8 cellular contexts compared by ENCODE assay signal in the genomic region with DNA sequence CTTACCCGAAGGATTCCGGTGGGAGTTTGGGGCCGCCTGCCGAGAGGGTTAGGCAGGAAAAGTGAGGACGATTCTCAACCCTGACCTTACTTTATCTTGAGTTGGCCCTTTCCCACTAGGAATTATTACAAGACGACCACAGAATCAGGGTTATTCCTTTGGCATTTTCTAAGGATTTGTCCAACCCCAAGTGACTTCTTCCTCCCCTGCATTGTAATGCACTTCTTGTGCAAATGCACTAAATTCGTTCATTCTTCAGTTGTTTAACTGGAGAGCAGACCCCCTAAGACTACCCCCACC. TPM values are rescaled to one million over a fixed set of nuclear protein-coding genes. Genes with fewer than 3 reads are reported as not detected.
DNase-seq lines count a peak whose midpoint lies in the region; ATAC-seq, FAIRE-seq and TF ChIP-seq lines count a peak whose summit lies in the region.

No MANE protein-coding gene starts in this region.

- H2BK12ac ChIP-seq in H1 (ENCODE audit: low read depth, low read length), result no peak overlapping the region

- H3K18ac ChIP-seq in H1 (ENCODE audit: extremely low read depth, low read length), result 0 out of 2 replicates have a peak overlapping the region, but pooled peaks have one; percentile 51

- no peak overlapping the region for H4K91ac ChIP-seq in H1 (replicated peaks; ENCODE audit: insufficient read length, low read length)

- H3K27ac ChIP-seq in CD4-positive, alpha-beta T cell (ENCODE audit: low read depth, low read length), result peak overlapping the region; percentile 86
- H3K27ac ChIP-seq in OCI-LY1 (ENCODE audit: low read depth, low read length, poor library complexity, severe bottlenecking), result peak overlapping the region; percentile 45
- H3K27ac ChIP-seq in H1 (ENCODE audit: low read depth, low read length), result peak overlapping the region; percentile 92

- no peak overlapping the region for H3K23ac ChIP-seq in H1 (ENCODE audit: insufficient read length)

- no peak for TF ChIP-seq RAD21 in H1 (IDR thresholded peaks at IDR 0.05 in 1 of 2, conservative IDR thresholded peaks at IDR 0.05 in 1 of 2; ENCODE audit: low read depth in 2 of 2, low read length in 2 of 2)

- WGBS in H1 (ENCODE audit: extremely low coverage in 1 of 2, insufficient coverage in 1 of 2, insufficient read length in 1 of 2, insufficient replicate concordance in 2 of 2, low coverage in 1 of 2, low lambda C conversion rate in 2 of 2, missing lambda C conversion rate in 1 of 2), 2 experiments, result 1% methylated on average over 7 of the region's 7 CpGs; no CpG with 5 or more reads in 1 of the 2 experiments

- no peaks in the 10 kb centered on the region for H3K9me3 Mint-ChIP-seq in CD4-positive, alpha-beta T cell
- H3K9me3 Mint-ChIP-seq in neural crest cell, result no peaks in the 10 kb centered on the region

- H4K8ac ChIP-seq in H1 (ENCODE audit: extremely low read depth, insufficient read depth, low read length), result peak overlapping the region; percentile 95; the same call in 1 of the 2 replicates

- H3K4ac ChIP-seq in H1 (replicated peaks; ENCODE audit: insufficient read length, low read depth, low read length), result no peak overlapping the region

- CTCF ChIA-PET in CD4-positive, alpha-beta T cell (lab: Charles Lee), result no interaction called here
- CTCF ChIA-PET in H1 (lab: Charles Lee; ENCODE audit: partially characterized antibody), result interaction anchor here (0.8 to 1.2 kb wide), 2 partner anchors 36 to 88 kb away, joined by 3 read pairs; partner anchors contain the start of gene PIM1

- H3K4me2 ChIP-seq in OCI-LY1 (ENCODE audit: low read length), result peak overlapping the region; percentile 81
- H3K4me2 ChIP-seq in H1 (ENCODE audit: insufficient read depth in 1 of 2, low read depth in 2 of 2, low read length in 2 of 2), result peak overlapping the region; percentile 67 to 89

- H4K20me1 ChIP-seq in OCI-LY1 (ENCODE audit: insufficient read depth, low read length) (no peaks in the 10 kb centered on the region), H1 (replicated peaks in 1 of 2; ENCODE audit: control insufficient read depth in 1 of 2, insufficient read depth in 2 of 2, low read length in 2 of 2) (no peaks in the 10 kb centered on the region)

- H3K9me3 ChIP-seq in CD4-positive, alpha-beta T cell (ENCODE audit: control insufficient read depth, low read length), result no peaks in the 10 kb centered on the region
- no peaks in the 10 kb centered on the region for H3K9me3 ChIP-seq in OCI-LY1 (ENCODE audit: low read length)
- H3K9me3 ChIP-seq in H1 (ENCODE audit: insufficient read depth in 2 of 2, low read depth in 1 of 2, low read length in 1 of 2), result no peaks in the 10 kb centered on the region

- H3K79me2 ChIP-seq in OCI-LY1 (ENCODE audit: insufficient read depth, low read length), result peaks cover 27% of the 10 kb centered on the region
- H3K79me2 ChIP-seq in H1 (ENCODE audit: control insufficient read depth in 1 of 2, insufficient read depth in 2 of 2, low read length in 2 of 2), result peaks cover 0 to 50% of the 10 kb centered on the region in 2 experiments; a peak in 2 of 4 replicates

- H2BK20ac ChIP-seq in H1 (ENCODE audit: low read length), result no peak overlapping the region

- no peak overlapping the region for H2BK120ac ChIP-seq in H1 (replicated peaks; ENCODE audit: low read depth, low read length)

- H3K27me3 Mint-ChIP-seq in CD4-positive, alpha-beta T cell, result no peaks in the 10 kb centered on the region
- peaks cover 24% of the 10 kb centered on the region for H3K27me3 Mint-ChIP-seq in neural crest cell (ENCODE audit: low read depth)

- H3K79me1 ChIP-seq in H1 (ENCODE audit: low read depth, low read length), result 0 out of 2 replicates have a peak, but pooled peaks cover 2% of the 10 kb centered on the region

- H3K4me3 Mint-ChIP-seq in CD4-positive, alpha-beta T cell, result peak overlapping the region; percentile 84
- H3K4me3 Mint-ChIP-seq in neural crest cell, result peak overlapping the region; percentile 95

- no peak for TF ChIP-seq CTCF in CD4-positive, alpha-beta T cell (IDR thresholded peaks at IDR 0.05)
- no peak for TF ChIP-seq CTCF in OCI-LY1 (IDR thresholded peaks at IDR 0.05; ENCODE audit: low read length)
- TF ChIP-seq CTCF in H1 (IDR thresholded peaks at IDR 0.05; ENCODE audit: control extremely low read depth in 1 of 3, insufficient read depth in 1 of 3, low read depth in 1 of 3, low read length in 3 of 3), result no peak
- TF ChIP-seq CTCF in neural crest cell (conservative IDR thresholded peaks at IDR 0.05), result no peak

- no peaks in the 10 kb centered on the region for H3K36me3 ChIP-seq in OCI-LY1 (ENCODE audit: insufficient read depth, low read length)
- no peaks in the 10 kb centered on the region for H3K36me3 ChIP-seq in H1 (ENCODE audit: control insufficient read depth in 2 of 4, insufficient read depth in 4 of 4, low read length in 3 of 4)

- H3K23me2 ChIP-seq in H1 (ENCODE audit: low read depth, low read length), result peaks cover 7% of the 10 kb centered on the region

- H3K9me2 ChIP-seq in OCI-LY1 (ENCODE audit: low read depth, low read length), result no peaks in the 10 kb centered on the region

- peaks cover 10% of the 10 kb centered on the region for H3K36me3 Mint-ChIP-seq in CD4-positive, alpha-beta T cell (ENCODE audit: low read depth)
- H3K36me3 Mint-ChIP-seq in neural crest cell (ENCODE audit: low read depth), result no peaks in the 10 kb centered on the region

- no peak overlapping the region for H2BK15ac ChIP-seq in H1 (ENCODE audit: low read length)

- peaks cover 51% of the 10 kb centered on the region for H3K4me1 Mint-ChIP-seq in CD4-positive, alpha-beta T cell (ENCODE audit: low read depth)
- peaks cover 20% of the 10 kb centered on the region for H3K4me1 Mint-ChIP-seq in neural crest cell

- H2BK5ac ChIP-seq in H1 (ENCODE audit: low read depth, low read length), result peak overlapping the region; percentile 93; the same call in 1 of the 2 replicates

- H4K5ac ChIP-seq in H1 (ENCODE audit: insufficient read length, low read depth, low read length), result no peak overlapping the region

- POLR2A ChIA-PET in CD4-positive, alpha-beta T cell (lab: Charles Lee), result interaction anchor here (0.5 to 1.5 kb wide), 7 partner anchors 12 to 1052 kb away, joined by 3 to 14 read pairs (median 5); partner anchors contain the start of genes CMTR1, MTCH1 and RNF8
- POLR2A ChIA-PET in H1 (lab: Charles Lee; ENCODE audit: partially characterized antibody), result interaction anchor here (0.7 to 1.7 kb wide), 6 partner anchors 8 to 300 kb away, joined by 3 to 5 read pairs (median 3); no protein-coding TSS in a partner anchor

- no peaks in the 10 kb centered on the region for H3F3A ChIP-seq in OCI-LY1 (ENCODE audit: insufficient read depth, low read length)

- ATAC-seq in CD4-positive, alpha-beta T cell (ENCODE audit: poor library complexity), result no peak

- no peak overlapping the region for H2AK5ac ChIP-seq in H1 (ENCODE audit: low read depth, low read length)

- no peak for DNase-seq in CD4-positive, alpha-beta T cell
- DNase-seq in H1 (ENCODE audit: low read depth in 1 of 2, low spot score in 2 of 2) (no peak), neural crest cell (ENCODE audit: low read depth, low spot score) (no peak), NCI-H2171 (lab: John Stamatoyannopoulos, UW) (no peak), NCI-H2029 (lab: John Stamatoyannopoulos, UW) (no peak), ureter (ENCODE audit: low spot score) (no peak)
- DNase-seq in activated CD4-positive, CD25-positive, alpha-beta regulatory T cell treated with anti-CD3 and anti-CD28 coated beads, Interleukin-2, amount 50 U/mL, for 72 hours, result no peak

- H3K4me1 ChIP-seq in OCI-LY1 (ENCODE audit: insufficient read depth, low read length, severe bottlenecking), result peaks cover 28% of the 10 kb centered on the region
- H3K4me1 ChIP-seq in H1 (replicated peaks in 1 of 4; ENCODE audit: control insufficient read depth in 3 of 4, insufficient read depth in 4 of 4, low read length in 3 of 4), result peaks cover 0 to 4% (median 3%) of the 10 kb centered on the region in 4 experiments; a peak in 3 of 7 replicates

- no peak overlapping the region for H3K14ac ChIP-seq in H1 (ENCODE audit: insufficient read length)

- H2AFZ ChIP-seq in OCI-LY1 (ENCODE audit: low read length) (no peak overlapping the region), H1 (ENCODE audit: low read length) (peak overlapping the region; percentile 66)

- no peak for TF ChIP-seq EP300 in H1 (IDR thresholded peaks at IDR 0.05; ENCODE audit: borderline replicate concordance in 1 of 2, low read depth in 2 of 2, low read length in 2 of 2)

- intact Hi-C loops in CD4-positive, alpha-beta T cell (cut with DNase I, micrococcal nuclease), result loop anchor here in 1 of 2 experiments (5.0 kb wide), 2 partner anchors 36 to 371 kb away; partner anchors contain the start of gene C6orf89

- peak in 1 of 2 experiments; percentile 14; a peak in 1 of 3 replicates for TF ChIP-seq POLR2A in H1 (IDR thresholded peaks at IDR 0.05; ENCODE audit: control extremely low read depth in 1 of 2, low read depth in 2 of 2, low read length in 2 of 2)

- peak overlapping the region; percentile 73 for H3K27ac Mint-ChIP-seq in CD4-positive, alpha-beta T cell
- H3K27ac Mint-ChIP-seq in neural crest cell (ENCODE audit: unreplicated experiment), result peak overlapping the region; percentile 7

- no peaks in the 10 kb centered on the region for H3K27me3 ChIP-seq in CD4-positive, alpha-beta T cell (ENCODE audit: control insufficient read depth, insufficient read depth, low read length)
- H3K27me3 ChIP-seq in OCI-LY1 (ENCODE audit: insufficient read depth, low read length), result no peaks in the 10 kb centered on the region
- no peaks in the 10 kb centered on the region for H3K27me3 ChIP-seq in H1 (replicated peaks in 1 of 4; ENCODE audit: control insufficient read depth in 3 of 4, extremely low read depth in 1 of 4, insufficient read depth in 3 of 4, low read length in 3 of 4)

- no peak for FAIRE-seq in H1 (lab: Jason Lieb, UNC)

- H3K56ac ChIP-seq in H1 (replicated peaks; ENCODE audit: insufficient read length, low read depth, low read length), result no peak overlapping the region

- H3K9ac ChIP-seq in OCI-LY1 (ENCODE audit: low read length) (peak overlapping the region; percentile 92), H1 (replicated peaks in 1 of 4; ENCODE audit: extremely low read depth in 1 of 4, low read depth in 3 of 4, low read length in 3 of 4) (peak overlapping the region; percentile 79 to 94 (median 94))

- H3K4me3 ChIP-seq in OCI-LY1 (ENCODE audit: low read depth, low read length, poor library complexity, severe bottlenecking) (peak overlapping the region; percentile 94), H1 (ENCODE audit: extremely low read depth in 1 of 4, insufficient read depth in 2 of 4, low read depth in 3 of 4, low read length in 4 of 4) (peak overlapping the region; percentile 92 to 94 (median 94))

RNA-seq across cellular contexts. Expression of gene TMEM217, which starts 0.4 kb away (rescaled TPM):
- total RNA-seq in CD4-positive, alpha-beta T cell, result under 1 TPM; 0.41 to 0.47 TPM
- total RNA-seq in H1 (2021; fragmentation: NEBNext Ultra II Directional; extraction: Animal tissue kit (Norgen Biotek cat#: 25700)), result 0.29 and 0.60 TPM in 2 replicates
- 0.27 and 1.1 TPM in 2 replicates for polyA plus RNA-seq in H1 (2011; rRNA removed)
- 0.59 TPM for polyA plus RNA-seq in H1 (2011; cell fraction: cytosol; rRNA removed)
- 0.37 TPM for polyA plus RNA-seq in H1 (2011; cell fraction: nucleus; rRNA removed)
- polyA plus RNA-seq in H1 (2012, experiment 1 of 2), result 0.39 to 0.76 TPM (median 0.59 TPM) in 4 replicates
- 0.37 TPM for polyA plus RNA-seq in H1 (2012, experiment 2 of 2)
- 1.6 TPM for polyA plus RNA-seq in H1 (2013, experiment 1 of 2)
- polyA plus RNA-seq in H1 (2013, experiment 2 of 2), result 1.2 TPM
- 0.44 and 0.54 TPM in 2 replicates for polyA minus RNA-seq in H1 (2011; rRNA and poly(A)+ RNA removed)
- polyA minus RNA-seq in H1 (2011; cell fraction: cytosol; rRNA and poly(A)+ RNA removed), result not detected
- 0.80 TPM for polyA minus RNA-seq in H1 (2011; cell fraction: nucleus; rRNA and poly(A)+ RNA removed)
- total RNA-seq in neural crest cell (0.82 and 0.86 TPM in 2 replicates), ureter (1.2 TPM)

RNA-seq across cellular contexts. Expression of gene TBC1D22B, which starts 0.8 kb away (rescaled TPM):
- 1 to 10 TPM; 5.9 to 6.6 TPM for total RNA-seq in CD4-positive, alpha-beta T cell
- total RNA-seq in H1 (2021; fragmentation: NEBNext Ultra II Directional; extraction: Animal tissue kit (Norgen Biotek cat#: 25700)), result 16.9 and 17.4 TPM in 2 replicates
- 10.1 and 11.6 TPM in 2 replicates for polyA plus RNA-seq in H1 (2011; rRNA removed)
- 11.1 TPM for polyA plus RNA-seq in H1 (2011; cell fraction: cytosol; rRNA removed)
- polyA plus RNA-seq in H1 (2011; cell fraction: nucleus; rRNA removed), result 12.0 TPM
- polyA plus RNA-seq in H1 (2012, experiment 1 of 2), result 13.0 to 15.5 TPM (median 14.5 TPM) in 4 replicates
- polyA plus RNA-seq in H1 (2012, experiment 2 of 2), result 14.1 TPM
- 11.6 TPM for polyA plus RNA-seq in H1 (2013, experiment 1 of 2)
- polyA plus RNA-seq in H1 (2013, experiment 2 of 2), result 11.5 TPM
- 8.5 and 11.2 TPM in 2 replicates for polyA minus RNA-seq in H1 (2011; rRNA and poly(A)+ RNA removed)
- polyA minus RNA-seq in H1 (2011; cell fraction: cytosol; rRNA and poly(A)+ RNA removed), result 6.6 TPM
- 11.2 TPM for polyA minus RNA-seq in H1 (2011; cell fraction: nucleus; rRNA and poly(A)+ RNA removed)
- total RNA-seq in neural crest cell (11.1 and 11.4 TPM in 2 replicates), ureter (12.5 TPM)
